Comparison of ENCODE assay signal across 17 cellular contexts in genomic region chr13:106344318-106344717, GRCh38.
DNase-seq lines count a peak whose midpoint lies in the region; ATAC-seq, FAIRE-seq and TF ChIP-seq lines count a peak whose summit lies in the region.
"Had no signal": no experiment of that assay in that cellular context is flagged by ENCODE, and none has a peak within 500 bp of the region (broad histone marks: within the 10 kb centered on the region; RNA-seq: fewer than 3 reads in every experiment).

No MANE protein-coding gene starts in this region.

- no peak for TF ChIP-seq POLR2A in upper lobe of left lung (IDR thresholded peaks at IDR 0.05)

- CTCF ChIA-PET in CD4-positive, alpha-beta T cell (lab: Charles Lee), result interaction anchor here (0.6 kb wide), 1 partner anchor 1234 kb away, joined by 3 read pairs; no protein-coding TSS in a partner anchor

- peaks cover 8% of the 10 kb centered on the region for H3K9me3 Mint-ChIP-seq in CD4-positive, alpha-beta T cell

- ATAC-seq in upper lobe of left lung (ENCODE audit: low FRiP score in 2 of 2), result no peak
- ATAC-seq in CD4-positive, alpha-beta T cell (ENCODE audit: poor library complexity), result no peak
- ATAC-seq in GM21526 (IDR thresholded peaks at IDR 0.05; ENCODE audit: low FRiP score, unreplicated experiment), result no peak
- ATAC-seq: HCT116 had no signal

- peak overlapping the region; percentile 60 to 69 for H3K4me3 ChIP-seq in mucosa of rectum (ENCODE audit: low read length in 2 of 2)
- H3K4me3 ChIP-seq in upper lobe of left lung, result peak overlapping the region in 3 of 4 donors; percentile 8 to 24 (median 20)
- H3K4me3 ChIP-seq in ascending aorta, result no peak overlapping the region

- whole genome bisulfite sequencing in upper lobe of left lung, 2 donors, result 89% methylated on average over 2 of the region's 2 CpGs

- no peak for TF ChIP-seq CTCF in upper lobe of left lung (IDR thresholded peaks at IDR 0.05)
- TF ChIP-seq CTCF in ascending aorta (IDR thresholded peaks at IDR 0.05), result no peak
- TF ChIP-seq CTCF in CD4-positive, alpha-beta T cell (IDR thresholded peaks at IDR 0.05), result no peak

- peaks cover 2 to 14% of the 10 kb centered on the region in 2 donors for H3K4me1 ChIP-seq in mucosa of rectum (ENCODE audit: control insufficient read depth in 2 of 2, insufficient read depth in 2 of 2, low read length in 2 of 2)
- H3K4me1 ChIP-seq in upper lobe of left lung, result peaks cover 0 to 8% (median 2%) of the 10 kb centered on the region in 4 donors
- H3K4me1 ChIP-seq in ascending aorta, result peaks cover 0 to 5% of the 10 kb centered on the region in 2 donors

- peak overlapping the region; percentile 82 to 86 for H3K27ac ChIP-seq in mucosa of rectum (ENCODE audit: low read depth in 2 of 2, low read length in 2 of 2)
- peak overlapping the region in 1 of 4 donors; percentile 11 for H3K27ac ChIP-seq in upper lobe of left lung
- H3K27ac ChIP-seq in ascending aorta, result no peak overlapping the region
- H3K27ac ChIP-seq in CD4-positive, alpha-beta T cell (ENCODE audit: low read depth, low read length), result no peak overlapping the region

- no peak overlapping the region for H3K4me3 Mint-ChIP-seq in CD4-positive, alpha-beta T cell
- H3K4me3 Mint-ChIP-seq: CD4-positive, alpha-beta memory T cell had no signal

- H3K27me3 ChIP-seq in mucosa of rectum (ENCODE audit: control insufficient read depth in 2 of 2, insufficient read depth in 2 of 2, low read length in 2 of 2) (no peaks in the 10 kb centered on the region), upper lobe of left lung (no peaks in the 10 kb centered on the region), ascending aorta (no peaks in the 10 kb centered on the region)
- peaks cover 18% of the 10 kb centered on the region for H3K27me3 ChIP-seq in CD4-positive, alpha-beta T cell (ENCODE audit: control insufficient read depth, insufficient read depth, low read length)

- no peaks in the 10 kb centered on the region for H3K36me3 Mint-ChIP-seq in CD4-positive, alpha-beta T cell (ENCODE audit: low read depth)
- H3K36me3 Mint-ChIP-seq: CD4-positive, alpha-beta memory T cell had no signal

- peak overlapping the region; percentile 71 to 76 for H3K9ac ChIP-seq in mucosa of rectum (ENCODE audit: low read depth in 1 of 2, low read length in 2 of 2)

- H3K36me3 ChIP-seq in mucosa of rectum (ENCODE audit: control insufficient read depth in 2 of 2, insufficient read depth in 2 of 2, low read length in 2 of 2) (no peaks in the 10 kb centered on the region), upper lobe of left lung (no peaks in the 10 kb centered on the region), ascending aorta (no peaks in the 10 kb centered on the region)

- intact Hi-C loops in ascending aorta (cut with DNase I), result no loop called here
- intact Hi-C loops in CD4-positive, alpha-beta T cell (cut with DNase I, micrococcal nuclease), result no loop called here

- no peak overlapping the region for H3K27ac Mint-ChIP-seq in CD4-positive, alpha-beta T cell
- H3K27ac Mint-ChIP-seq: CD4-positive, alpha-beta memory T cell had no signal

- POLR2A ChIA-PET in CD4-positive, alpha-beta T cell (lab: Charles Lee), result no interaction called here

- peaks cover 25% of the 10 kb centered on the region for H3K27me3 Mint-ChIP-seq in CD4-positive, alpha-beta T cell

- no peak for TF ChIP-seq EP300 in upper lobe of left lung (IDR thresholded peaks at IDR 0.05)

- H3K4me1 Mint-ChIP-seq in CD4-positive, alpha-beta T cell (ENCODE audit: low read depth), result no peaks in the 10 kb centered on the region
- H3K4me1 Mint-ChIP-seq: CD4-positive, alpha-beta memory T cell had no signal

- FAIRE-seq in endometrium (lab: Jason Lieb, UNC), result peak; percentile 90

- peaks cover 2% of the 10 kb centered on the region in 2 donors for H3K9me3 ChIP-seq in mucosa of rectum (ENCODE audit: control insufficient read depth in 2 of 2, low read length in 2 of 2)
- H3K9me3 ChIP-seq in upper lobe of left lung, result peaks cover 0 to 16% (median 10%) of the 10 kb centered on the region in 4 donors
- peaks cover 0 to 12% of the 10 kb centered on the region in 2 donors for H3K9me3 ChIP-seq in ascending aorta
- no peaks in the 10 kb centered on the region for H3K9me3 ChIP-seq in CD4-positive, alpha-beta T cell (ENCODE audit: control insufficient read depth, low read length)

- DNase-seq in LoVo (ENCODE audit: low spot score) (peak; percentile 25), upper lobe of left lung (no peak), retina (no peak), ascending aorta (ENCODE audit: low spot score in 2 of 2) (no peak)
- DNase-seq in CD4-positive, alpha-beta T cell, result no peak
- DNase-seq: Calu3; CD4-positive, alpha-beta memory T cell; DMS53; KBM-7; NCI-H1048; NCI-H1694; NCI-H2227 treated with DMSO at 0.1 percent for 48 hours; NCI-H524 had no signal

Comparison
In these comparisons a context has a peak if more than half of its experiments do, and no peak if none do; other contexts are left out.
1. H3K27ac ChIP-seq: peak in mucosa of rectum (2 of 2); none in ascending aorta (0 of 2) and CD4-positive, alpha-beta T cell (single experiment).
2. H3K4me3 ChIP-seq: peak in mucosa of rectum (2 of 2) and upper lobe of left lung (3 of 4); none in ascending aorta (0 of 2).